In genomic region chr4:68861057-68861456, GRCh38 we compare ENCODE assay signal across 1 cellular context.
A peak's percentile ranks its signal among the peaks of the same experiment; 100 is the strongest.
TF ChIP-seq lines count a peak whose summit lies in the region.

No MANE protein-coding gene starts in this region.

TF ChIP-seq in liver, 16 proteins besides CTCF, POLR2A, EP300 and RAD21 (continued from another document):
- TF ChIP-seq HNF4A (conservative IDR thresholded peaks at IDR 0.05) = peak; percentile 42 to 59
- no peak for TF ChIP-seq YY1 (IDR thresholded peaks at IDR 0.05)
- TF ChIP-seq, protein P1, sequence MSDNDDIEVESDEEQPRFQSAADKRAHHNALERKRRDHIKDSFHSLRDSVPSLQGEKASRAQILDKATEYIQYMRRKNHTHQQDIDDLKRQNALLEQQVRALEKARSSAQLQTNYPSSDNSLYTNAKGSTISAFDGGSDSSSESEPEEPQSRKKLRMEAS (IDR thresholded peaks at IDR 0.05) = peak; percentile 23
- TF ChIP-seq FOXA1 (IDR thresholded peaks at IDR 0.05) = no peak
- TF ChIP-seq, protein P2, sequence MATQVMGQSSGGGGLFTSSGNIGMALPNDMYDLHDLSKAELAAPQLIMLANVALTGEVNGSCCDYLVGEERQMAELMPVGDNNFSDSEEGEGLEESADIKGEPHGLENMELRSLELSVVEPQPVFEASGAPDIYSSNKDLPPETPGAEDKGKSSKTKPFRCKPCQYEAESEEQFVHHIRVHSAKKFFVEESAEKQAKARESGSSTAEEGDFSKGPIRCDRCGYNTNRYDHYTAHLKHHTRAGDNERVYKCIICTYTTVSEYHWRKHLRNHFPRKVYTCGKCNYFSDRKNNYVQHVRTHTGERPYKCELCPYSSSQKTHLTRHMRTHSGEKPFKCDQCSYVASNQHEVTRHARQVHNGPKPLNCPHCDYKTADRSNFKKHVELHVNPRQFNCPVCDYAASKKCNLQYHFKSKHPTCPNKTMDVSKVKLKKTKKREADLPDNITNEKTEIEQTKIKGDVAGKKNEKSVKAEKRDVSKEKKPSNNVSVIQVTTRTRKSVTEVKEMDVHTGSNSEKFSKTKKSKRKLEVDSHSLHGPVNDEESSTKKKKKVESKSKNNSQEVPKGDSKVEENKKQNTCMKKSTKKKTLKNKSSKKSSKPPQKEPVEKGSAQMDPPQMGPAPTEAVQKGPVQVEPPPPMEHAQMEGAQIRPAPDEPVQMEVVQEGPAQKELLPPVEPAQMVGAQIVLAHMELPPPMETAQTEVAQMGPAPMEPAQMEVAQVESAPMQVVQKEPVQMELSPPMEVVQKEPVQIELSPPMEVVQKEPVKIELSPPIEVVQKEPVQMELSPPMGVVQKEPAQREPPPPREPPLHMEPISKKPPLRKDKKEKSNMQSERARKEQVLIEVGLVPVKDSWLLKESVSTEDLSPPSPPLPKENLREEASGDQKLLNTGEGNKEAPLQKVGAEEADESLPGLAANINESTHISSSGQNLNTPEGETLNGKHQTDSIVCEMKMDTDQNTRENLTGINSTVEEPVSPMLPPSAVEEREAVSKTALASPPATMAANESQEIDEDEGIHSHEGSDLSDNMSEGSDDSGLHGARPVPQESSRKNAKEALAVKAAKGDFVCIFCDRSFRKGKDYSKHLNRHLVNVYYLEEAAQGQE (IDR thresholded peaks at IDR 0.05) = peak; percentile 48
- TF ChIP-seq FOXA2 (IDR thresholded peaks at IDR 0.05) = no peak
- TF ChIP-seq GABPA (IDR thresholded peaks at IDR 0.05 in 1 of 2, conservative IDR thresholded peaks at IDR 0.05 in 1 of 2) = no peak
- TF ChIP-seq SP1 (IDR thresholded peaks at IDR 0.05) = peak; percentile 50
- peak; percentile 29 to 37 for TF ChIP-seq JUND (IDR thresholded peaks at IDR 0.05)
- peak; percentile 52 to 55 for TF ChIP-seq EGR1 (IDR thresholded peaks at IDR 0.05; ENCODE audit: low read depth in 2 of 2)
